14 cellular contexts compared by ENCODE assay signal in genomic region chr6:26400626-26401025, GRCh38. TPM values are rescaled to one million over a fixed set of nuclear protein-coding genes. Genes with fewer than 3 reads are reported as not detected.
A peak's percentile ranks its signal among the peaks of the same experiment; 100 is the strongest.
DNase-seq lines count a peak whose midpoint lies in the region; ATAC-seq, FAIRE-seq and TF ChIP-seq lines count a peak whose summit lies in the region.
"Had no signal": no experiment of that assay in that cellular context is flagged by ENCODE, and none has a peak within 500 bp of the region (broad histone marks: within the 10 kb centered on the region; RNA-seq: fewer than 3 reads in every experiment).

No MANE protein-coding gene starts in this region.

- no peak overlapping the region for H2AK5ac ChIP-seq in H1 (ENCODE audit: low read depth, low read length)

- peak overlapping the region; percentile 93 for H3K4me2 ChIP-seq in BLaER1
- H3K4me2 ChIP-seq in OCI-LY7 (ENCODE audit: low read length), result peak overlapping the region; percentile 84
- H3K4me2 ChIP-seq in H1 (ENCODE audit: insufficient read depth in 1 of 2, low read depth in 2 of 2, low read length in 2 of 2), result no peak overlapping the region

- H3K23ac ChIP-seq in H1 (ENCODE audit: insufficient read length), result no peak overlapping the region

- CTCF ChIA-PET in OCI-LY7 (lab: Charles Lee; ENCODE audit: unreplicated experiment), result no interaction called here
- CTCF ChIA-PET in H1 (lab: Charles Lee; ENCODE audit: partially characterized antibody), result no interaction called here

- no peak overlapping the region for H4K8ac ChIP-seq in H1 (ENCODE audit: extremely low read depth, insufficient read depth, low read length)

- H3K27ac ChIP-seq in BLaER1 (no peak overlapping the region), OCI-LY7 (ENCODE audit: low read depth, low read length, poor library complexity, severe bottlenecking) (peak overlapping the region; percentile 64), H1 (ENCODE audit: low read depth, low read length) (no peak overlapping the region), breast epithelium (no peak overlapping the region)

- H2BK15ac ChIP-seq in H1 (ENCODE audit: low read length), result no peak overlapping the region

- H3K9ac ChIP-seq in BLaER1 (0 out of 2 replicates have a peak overlapping the region, but pooled peaks have one; percentile 39), H1 (replicated peaks in 1 of 4; ENCODE audit: extremely low read depth in 1 of 4, low read depth in 3 of 4, low read length in 3 of 4) (no peak overlapping the region)

- H4K5ac ChIP-seq in H1 (ENCODE audit: insufficient read length, low read depth, low read length), result no peak overlapping the region

- no peak for TF ChIP-seq CTCF in OCI-LY7 (conservative IDR thresholded peaks at IDR 0.05; ENCODE audit: low read length)
- no peak for TF ChIP-seq CTCF in H1 (IDR thresholded peaks at IDR 0.05; ENCODE audit: control extremely low read depth in 1 of 3, insufficient read depth in 1 of 3, low read depth in 1 of 3, low read length in 3 of 3)
- TF ChIP-seq CTCF in breast epithelium (IDR thresholded peaks at IDR 0.05), result no peak

- no peak overlapping the region for H2BK20ac ChIP-seq in H1 (ENCODE audit: low read length)

- TF ChIP-seq RAD21 in H1 (IDR thresholded peaks at IDR 0.05 in 1 of 2, conservative IDR thresholded peaks at IDR 0.05 in 1 of 2; ENCODE audit: low read depth in 2 of 2, low read length in 2 of 2), result no peak

- H2BK5ac ChIP-seq in H1 (ENCODE audit: low read depth, low read length), result no peak overlapping the region

- H2AFZ ChIP-seq in OCI-LY7 (ENCODE audit: low read length) (peak overlapping the region; percentile 89), H1 (ENCODE audit: low read length) (no peak overlapping the region)

- FAIRE-seq in H1 (lab: Jason Lieb, UNC), result no peak
- FAIRE-seq: frontal cortex had no signal

- peaks cover 40% of the 10 kb centered on the region for H3K4me1 ChIP-seq in BLaER1
- H3K4me1 ChIP-seq in OCI-LY7 (ENCODE audit: insufficient read depth, low read length, poor library complexity, severe bottlenecking), result peaks cover 48% of the 10 kb centered on the region
- H3K4me1 ChIP-seq in H1 (replicated peaks in 1 of 4; ENCODE audit: control insufficient read depth in 3 of 4, insufficient read depth in 4 of 4, low read length in 3 of 4), result peaks cover 0 to 2% (median 0%) of the 10 kb centered on the region in 4 experiments; a peak in 1 of 7 replicates
- H3K4me1 ChIP-seq in breast epithelium, result peaks cover 0 to 7% of the 10 kb centered on the region in 2 donors

- peaks cover 25% of the 10 kb centered on the region; the same call in 1 of the 2 replicates for H3K79me2 ChIP-seq in OCI-LY7 (ENCODE audit: insufficient read depth, low read depth, low read length)
- no peaks in the 10 kb centered on the region for H3K79me2 ChIP-seq in H1 (ENCODE audit: control insufficient read depth in 1 of 2, insufficient read depth in 2 of 2, low read length in 2 of 2)

- TF ChIP-seq POLR2A in H1 (IDR thresholded peaks at IDR 0.05; ENCODE audit: control extremely low read depth in 1 of 2, low read depth in 2 of 2, low read length in 2 of 2) (no peak), breast epithelium (IDR thresholded peaks at IDR 0.05) (no peak)

- H3K56ac ChIP-seq in H1 (replicated peaks; ENCODE audit: insufficient read length, low read depth, low read length), result no peak overlapping the region

- no peak overlapping the region for H3K18ac ChIP-seq in H1 (ENCODE audit: extremely low read depth, low read length)

- no peak for TF ChIP-seq EP300 in H1 (IDR thresholded peaks at IDR 0.05; ENCODE audit: borderline replicate concordance in 1 of 2, low read depth in 2 of 2, low read length in 2 of 2)

- no peaks in the 10 kb centered on the region; the same call in 1 of the 2 replicates for H3K23me2 ChIP-seq in H1 (ENCODE audit: low read depth, low read length)

- no peak overlapping the region for H2BK120ac ChIP-seq in H1 (replicated peaks; ENCODE audit: low read depth, low read length)

- no peaks in the 10 kb centered on the region for H3K27me3 ChIP-seq in BLaER1
- no peaks in the 10 kb centered on the region for H3K27me3 ChIP-seq in H1 (replicated peaks in 1 of 4; ENCODE audit: control insufficient read depth in 3 of 4, extremely low read depth in 1 of 4, insufficient read depth in 3 of 4, low read length in 3 of 4)
- H3K27me3 ChIP-seq in breast epithelium, result no peaks in the 10 kb centered on the region

- H4K20me1 ChIP-seq in BLaER1 (no peaks in the 10 kb centered on the region), OCI-LY7 (ENCODE audit: insufficient read depth, low read length) (no peaks in the 10 kb centered on the region), H1 (replicated peaks in 1 of 2; ENCODE audit: control insufficient read depth in 1 of 2, insufficient read depth in 2 of 2, low read length in 2 of 2) (no peaks in the 10 kb centered on the region)

- H3K36me3 ChIP-seq in BLaER1, result peaks cover 13% of the 10 kb centered on the region
- peaks cover 9% of the 10 kb centered on the region for H3K36me3 ChIP-seq in OCI-LY7 (ENCODE audit: insufficient read depth, low read length)
- no peaks in the 10 kb centered on the region for H3K36me3 ChIP-seq in H1 (ENCODE audit: control insufficient read depth in 2 of 4, insufficient read depth in 4 of 4, low read length in 3 of 4)
- H3K36me3 ChIP-seq in breast epithelium, result no peaks in the 10 kb centered on the region

- no peak overlapping the region for H3K14ac ChIP-seq in H1 (ENCODE audit: insufficient read length)

- DNase-seq in GDM1 (lab: John Stamatoyannopoulos, UW) (peak; percentile 26), OCI-LY7 (ENCODE audit: low spot score) (peak; percentile 54), H1 (ENCODE audit: low read depth in 1 of 2, low spot score in 2 of 2) (no peak), breast epithelium (ENCODE audit: low spot score in 2 of 2) (no peak)
- DNase-seq: activated naive CD4-positive, alpha-beta T cell treated with anti-CD3 and anti-CD28 coated beads for 36 hours; left cardiac atrium; stimulated activated CD4-positive, alpha-beta T cell treated with anti-CD3 and anti-CD28 coated beads, Interleukin-15, amount 100 ng/mL, for 24 hours had no signal

- BruUV-seq in OCI-LY7 (replicated peaks; lab: Mats Ljungman, UMichigan), result no TSS peak

- H4K91ac ChIP-seq in H1 (replicated peaks; ENCODE audit: insufficient read length, low read length), result no peak overlapping the region

- no peaks in the 10 kb centered on the region for H3K79me1 ChIP-seq in H1 (ENCODE audit: low read depth, low read length)

- WGBS in H1 (ENCODE audit: extremely low coverage in 1 of 2, insufficient coverage in 1 of 2, insufficient read length in 1 of 2, insufficient replicate concordance in 2 of 2, low coverage in 1 of 2, low lambda C conversion rate in 2 of 2, missing lambda C conversion rate in 1 of 2), 2 experiments, result 86% methylated on average over 2 of the region's 2 CpGs; no CpG with 5 or more reads in 1 of the 2 experiments

- H3K4ac ChIP-seq in H1 (replicated peaks; ENCODE audit: insufficient read length, low read depth, low read length), result no peak overlapping the region

- ATAC-seq in GM21381 (IDR thresholded peaks at IDR 0.05; ENCODE audit: unreplicated experiment) (no peak), HG03520 (IDR thresholded peaks at IDR 0.05; ENCODE audit: unreplicated experiment) (no peak), GM18907 (IDR thresholded peaks at IDR 0.05; ENCODE audit: unreplicated experiment) (no peak)
- ATAC-seq: left cardiac atrium, WTC11 had no signal

- no peak overlapping the region for H2BK12ac ChIP-seq in H1 (ENCODE audit: low read depth, low read length)

- POLR2A ChIA-PET in OCI-LY7 (lab: Charles Lee) (interaction anchor here (1.0 kb wide), 1 partner anchor 9 kb away, joined by 5 read pairs; no protein-coding TSS in a partner anchor), H1 (lab: Charles Lee; ENCODE audit: partially characterized antibody) (interaction anchor here (1.1 kb wide), 1 partner anchor 17 kb away, joined by 4 read pairs; the partner anchor contains the start of gene BTN2A2)

- no peaks in the 10 kb centered on the region for H3K9me2 ChIP-seq in OCI-LY7 (ENCODE audit: insufficient read depth, low read length)

- intact Hi-C loops in OCI-LY7 (cut with micrococcal nuclease; ENCODE audit: unreplicated experiment) (no loop called here), breast epithelium (cut with DNase I; ENCODE audit: low total_unique reads) (no loop called here)

- H3K9me3 ChIP-seq in BLaER1 (no peaks in the 10 kb centered on the region), OCI-LY7 (ENCODE audit: low read length) (no peaks in the 10 kb centered on the region), H1 (ENCODE audit: insufficient read depth in 2 of 2, low read depth in 1 of 2, low read length in 1 of 2) (no peaks in the 10 kb centered on the region), breast epithelium (no peaks in the 10 kb centered on the region)

- H3K4me3 ChIP-seq in BLaER1, result no peak overlapping the region
- H3K4me3 ChIP-seq in OCI-LY7 (ENCODE audit: low read depth, low read length, poor library complexity, severe bottlenecking), result no peak overlapping the region
- H3K4me3 ChIP-seq in H1 (ENCODE audit: extremely low read depth in 1 of 4, insufficient read depth in 2 of 4, low read depth in 3 of 4, low read length in 4 of 4), result no peak overlapping the region
- no peak overlapping the region for H3K4me3 ChIP-seq in breast epithelium

RNA-seq across cellular contexts. Expression of gene BTN3A1, which starts 1.4 kb away (rescaled TPM):
- total RNA-seq in OCI-LY7 (2014; rRNA removed; shearing (Covaris generic)), result 33.4 and 34.6 TPM in 2 replicates
- total RNA-seq in OCI-LY7 (2022) (33.3 and 46.5 TPM in 2 replicates), breast epithelium (10 to 100 TPM in 2 of 3 donors, 1 to 10 TPM in 1; 9.1 to 23.4 (median 12.8) TPM)
- 5.1 and 5.6 TPM in 2 replicates for total RNA-seq in H1 (2021; fragmentation: NEBNext Ultra II Directional; extraction: Animal tissue kit (Norgen Biotek cat#: 25700))
- polyA plus RNA-seq in H1 (2011; rRNA removed), result 4.4 and 4.7 TPM in 2 replicates
- polyA plus RNA-seq in H1 (2011; cell fraction: cytosol; rRNA removed), result 6.1 TPM
- polyA plus RNA-seq in H1 (2011; cell fraction: nucleus; rRNA removed), result 13.8 TPM
- 4.9 to 7.4 TPM (median 7.2 TPM) in 4 replicates for polyA plus RNA-seq in H1 (2012, experiment 1 of 2)
- 0.83 TPM for polyA plus RNA-seq in H1 (2012, experiment 2 of 2)
- polyA plus RNA-seq in H1 (2013, experiment 1 of 2), result 5.4 TPM
- 6.0 TPM for polyA plus RNA-seq in H1 (2013, experiment 2 of 2)
- polyA minus RNA-seq in H1 (2011; rRNA and poly(A)+ RNA removed), result 5.9 and 22.2 TPM in 2 replicates
- 1.8 TPM for polyA minus RNA-seq in H1 (2011; cell fraction: cytosol; rRNA and poly(A)+ RNA removed)
- polyA minus RNA-seq in H1 (2011; cell fraction: nucleus; rRNA and poly(A)+ RNA removed), result 8.9 TPM

RNA-seq across cellular contexts. Expression of gene BTN2A2, which starts 17.7 kb away (rescaled TPM):
- 42.0 and 45.1 TPM in 2 replicates for total RNA-seq in OCI-LY7 (2014; rRNA removed; shearing (Covaris generic))
- 35.0 and 44.8 TPM in 2 replicates for total RNA-seq in OCI-LY7 (2022)
- total RNA-seq in H1 (2021; fragmentation: NEBNext Ultra II Directional; extraction: Animal tissue kit (Norgen Biotek cat#: 25700)), result 16.0 and 20.2 TPM in 2 replicates
- polyA plus RNA-seq in H1 (2011; rRNA removed), result 12.2 and 14.9 TPM in 2 replicates
- 18.5 TPM for polyA plus RNA-seq in H1 (2011; cell fraction: cytosol; rRNA removed)
- 36.1 TPM for polyA plus RNA-seq in H1 (2011; cell fraction: nucleus; rRNA removed)
- polyA plus RNA-seq in H1 (2012, experiment 1 of 2), result 16.0 to 20.3 TPM (median 16.8 TPM) in 4 replicates
- polyA plus RNA-seq in H1 (2012, experiment 2 of 2), result 7.9 TPM
- polyA plus RNA-seq in H1 (2013, experiment 1 of 2), result 20.6 TPM
- polyA plus RNA-seq in H1 (2013, experiment 2 of 2), result 20.3 TPM
- polyA minus RNA-seq in H1 (2011; rRNA and poly(A)+ RNA removed), result 33.1 TPM in 2 replicates
- 13.3 TPM for polyA minus RNA-seq in H1 (2011; cell fraction: cytosol; rRNA and poly(A)+ RNA removed)
- 44.5 TPM for polyA minus RNA-seq in H1 (2011; cell fraction: nucleus; rRNA and poly(A)+ RNA removed)
- 10 to 100 TPM in 2 of 3 donors, 1 to 10 TPM in 1; 4.8 to 18.7 (median 11.5) TPM for total RNA-seq in breast epithelium

RNA-seq across cellular contexts. Expression of gene BTN3A2, which starts 35.6 kb away (rescaled TPM):
- 47.9 and 54.5 TPM in 2 replicates for total RNA-seq in OCI-LY7 (2014; rRNA removed; shearing (Covaris generic))
- total RNA-seq in OCI-LY7 (2022) (70.8 and 95.7 TPM in 2 replicates), breast epithelium (10 to 100 TPM; 13.6 to 20.3 (median 13.8) TPM)
- 5.5 and 5.6 TPM in 2 replicates for total RNA-seq in H1 (2021; fragmentation: NEBNext Ultra II Directional; extraction: Animal tissue kit (Norgen Biotek cat#: 25700))
- 3.4 and 5.3 TPM in 2 replicates for polyA plus RNA-seq in H1 (2011; rRNA removed)
- polyA plus RNA-seq in H1 (2011; cell fraction: cytosol; rRNA removed), result 5.5 TPM
- polyA plus RNA-seq in H1 (2011; cell fraction: nucleus; rRNA removed), result 11.3 TPM
- 5.5 to 11.8 TPM (median 7.3 TPM) in 4 replicates for polyA plus RNA-seq in H1 (2012, experiment 1 of 2)
- polyA plus RNA-seq in H1 (2012, experiment 2 of 2), result 1.1 TPM
- 5.9 TPM for polyA plus RNA-seq in H1 (2013, experiment 1 of 2)
- 5.8 TPM for polyA plus RNA-seq in H1 (2013, experiment 2 of 2)
- 11.7 and 14.0 TPM in 2 replicates for polyA minus RNA-seq in H1 (2011; rRNA and poly(A)+ RNA removed)
- polyA minus RNA-seq in H1 (2011; cell fraction: cytosol; rRNA and poly(A)+ RNA removed), result 2.0 TPM
- polyA minus RNA-seq in H1 (2011; cell fraction: nucleus; rRNA and poly(A)+ RNA removed), result 9.5 TPM

RNA-seq across cellular contexts. Expression of gene BTN3A3, which starts 39.7 kb away (rescaled TPM):
- 17.4 and 20.5 TPM in 2 replicates for total RNA-seq in OCI-LY7 (2014; rRNA removed; shearing (Covaris generic))
- total RNA-seq in OCI-LY7 (2022) (22.1 and 26.9 TPM in 2 replicates), breast epithelium (10 to 100 TPM in 2 of 3 donors, 1 to 10 TPM in 1; 7.4 to 18.0 (median 12.5) TPM)
- 2.0 and 3.4 TPM in 2 replicates for total RNA-seq in H1 (2021; fragmentation: NEBNext Ultra II Directional; extraction: Animal tissue kit (Norgen Biotek cat#: 25700))
- 2.6 and 2.9 TPM in 2 replicates for polyA plus RNA-seq in H1 (2011; rRNA removed)
- 3.5 TPM for polyA plus RNA-seq in H1 (2011; cell fraction: cytosol; rRNA removed)
- polyA plus RNA-seq in H1 (2011; cell fraction: nucleus; rRNA removed), result 11.3 TPM
- polyA plus RNA-seq in H1 (2012, experiment 1 of 2), result 1.8 to 3.1 TPM (median 2.6 TPM) in 4 replicates
- 0.12 TPM for polyA plus RNA-seq in H1 (2012, experiment 2 of 2)
- polyA plus RNA-seq in H1 (2013, experiment 1 of 2), result 2.2 TPM
- 1.5 TPM for polyA plus RNA-seq in H1 (2013, experiment 2 of 2)
- 6.9 and 7.9 TPM in 2 replicates for polyA minus RNA-seq in H1 (2011; rRNA and poly(A)+ RNA removed)
- polyA minus RNA-seq in H1 (2011; cell fraction: cytosol; rRNA and poly(A)+ RNA removed), result 1.5 TPM
- polyA minus RNA-seq in H1 (2011; cell fraction: nucleus; rRNA and poly(A)+ RNA removed), result 10.3 TPM
- polyA plus RNA-seq: neural cell had no signal

RNA-seq across cellular contexts. Expression of gene BTN2A1, which starts 57.1 kb away (rescaled TPM):
- 15.4 and 22.8 TPM in 2 replicates for total RNA-seq in OCI-LY7 (2014; rRNA removed; shearing (Covaris generic))
- 23.4 and 23.5 TPM in 2 replicates for total RNA-seq in OCI-LY7 (2022)
- 10.6 and 11.0 TPM in 2 replicates for total RNA-seq in H1 (2021; fragmentation: NEBNext Ultra II Directional; extraction: Animal tissue kit (Norgen Biotek cat#: 25700))
- polyA plus RNA-seq in H1 (2011; rRNA removed), result 8.7 and 8.9 TPM in 2 replicates
- polyA plus RNA-seq in H1 (2011; cell fraction: cytosol; rRNA removed), result 11.6 TPM
- polyA plus RNA-seq in H1 (2011; cell fraction: nucleus; rRNA removed), result 16.1 TPM
- polyA plus RNA-seq in H1 (2012, experiment 1 of 2), result 11.0 to 13.9 TPM (median 11.8 TPM) in 4 replicates
- 3.7 TPM for polyA plus RNA-seq in H1 (2012, experiment 2 of 2)
- polyA plus RNA-seq in H1 (2013, experiment 1 of 2), result 9.1 TPM
- polyA plus RNA-seq in H1 (2013, experiment 2 of 2), result 9.8 TPM
- 12.9 and 13.4 TPM in 2 replicates for polyA minus RNA-seq in H1 (2011; rRNA and poly(A)+ RNA removed)
- polyA minus RNA-seq in H1 (2011; cell fraction: cytosol; rRNA and poly(A)+ RNA removed), result 4.9 TPM
- polyA minus RNA-seq in H1 (2011; cell fraction: nucleus; rRNA and poly(A)+ RNA removed), result 12.0 TPM
- 10 to 100 TPM; 10.6 to 19.6 (median 14.1) TPM for total RNA-seq in breast epithelium

Comparison
In these comparisons a context has a peak if more than half of its experiments do, and no peak if none do; other contexts are left out.
1. H3K4me2 ChIP-seq: peak in BLaER1 (single experiment) and OCI-LY7 (single experiment); none in H1 (0 of 2).
2. DNase-seq: peak in GDM1 (single experiment) and OCI-LY7 (single experiment); none in H1 (0 of 2) and breast epithelium (0 of 2).